ENCODE assay signal across 1 cellular context in the genomic region with DNA sequence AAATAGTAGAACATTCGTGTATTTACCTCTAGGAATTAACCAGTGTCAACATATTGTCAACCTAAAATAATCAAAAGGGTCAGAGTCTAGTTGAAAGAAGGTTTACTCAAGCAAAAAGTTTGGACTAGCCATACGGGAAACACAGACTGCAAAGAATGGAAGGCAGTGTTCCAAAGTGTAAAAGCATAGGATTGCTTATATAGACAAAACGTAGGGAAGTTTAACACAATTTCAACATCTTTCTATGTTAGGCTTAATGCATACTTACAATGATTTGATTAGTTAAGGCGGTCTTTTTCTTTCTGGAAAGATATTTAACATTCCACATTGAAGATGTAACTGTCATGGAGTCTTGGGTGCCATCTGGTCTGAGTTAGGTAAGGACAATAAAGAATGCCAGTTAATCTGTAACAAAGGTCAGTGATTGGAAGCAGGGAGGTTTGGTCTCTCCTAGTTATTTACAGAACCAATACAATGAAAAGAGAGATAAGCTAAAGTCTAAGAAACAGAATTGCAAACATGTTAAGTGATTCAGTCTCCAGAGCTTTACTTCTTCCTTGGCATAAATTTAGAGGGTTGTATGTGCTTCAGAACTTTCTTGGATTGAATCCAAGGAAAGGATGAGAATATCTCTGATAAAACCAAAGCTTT.
TF ChIP-seq lines count a peak whose summit lies in the region.
"Not testable (repeated sequence)": the region's sequence is repeated elsewhere in the genome, so short reads cannot be mapped to it uniquely, and the experiment has no call there.

No MANE protein-coding gene starts in this region.

TF ChIP-seq in HepG2, 621 proteins besides CTCF, POLR2A, EP300 and RAD21 (continued from another document and continues in another):
- TF ChIP-seq MXD4 (CRISPR knock-in tag; IDR thresholded peaks at IDR 0.05) (peak; percentile 50; the same call in 1 of the 2 replicates), HNF4A (CRISPR knock-in tag; IDR thresholded peaks at IDR 0.05) (peak; percentile 81), ZMYM4 (CRISPR knock-in tag; IDR thresholded peaks at IDR 0.05) (peak; percentile 47), POGZ (CRISPR knock-in tag; IDR thresholded peaks at IDR 0.05) (peak; percentile 55; the same call in 1 of the 2 replicates), NFKBIZ (CRISPR knock-in tag; IDR thresholded peaks at IDR 0.05) (peak; percentile 84), HDAC1 (CRISPR knock-in tag; IDR thresholded peaks at IDR 0.05) (peak; percentile 8; the same call in 1 of the 2 replicates), RCOR2 (CRISPR knock-in tag; IDR thresholded peaks at IDR 0.05) (peak; percentile 61; the same call in 1 of the 2 replicates), CHD4 (IDR thresholded peaks at IDR 0.05; ENCODE audit: borderline replicate concordance, low read length) (peak; percentile 38; the same call in 1 of the 2 replicates), FOXK1 (CRISPR knock-in tag; IDR thresholded peaks at IDR 0.05; ENCODE audit: borderline replicate concordance, low read depth) (0 out of 2 replicates have a peak, but pooled peaks have one; percentile 19), TARDBP (CRISPR knock-in tag; IDR thresholded peaks at IDR 0.05) (peak; percentile 71; the same call in 1 of the 2 replicates), ZSCAN9 (CRISPR knock-in tag; IDR thresholded peaks at IDR 0.05; ENCODE audit: borderline replicate concordance) (0 out of 2 replicates have a peak, but pooled peaks have one; percentile 28), NR2F1 (CRISPR knock-in tag; IDR thresholded peaks at IDR 0.05) (peak; percentile 60 to 80; a peak in 2 of 4 replicates), MIXL1 (CRISPR knock-in tag; IDR thresholded peaks at IDR 0.05) (peak; percentile 84), HOXA3 (CRISPR knock-in tag; IDR thresholded peaks at IDR 0.05) (peak; percentile 15; the same call in 1 of the 2 replicates), KDM6A (CRISPR knock-in tag; IDR thresholded peaks at IDR 0.05; ENCODE audit: low read depth) (peak; percentile 96), IRF2 (CRISPR knock-in tag; IDR thresholded peaks at IDR 0.05) (peak; percentile 73; the same call in 1 of the 2 replicates), ZNF335 (CRISPR knock-in tag; IDR thresholded peaks at IDR 0.05) (0 out of 2 replicates have a peak, but pooled peaks have one; percentile 53), YEATS4 (CRISPR knock-in tag; IDR thresholded peaks at IDR 0.05; ENCODE audit: borderline replicate concordance) (peak; percentile 54; the same call in 1 of the 2 replicates), ZNF12 (CRISPR knock-in tag; IDR thresholded peaks at IDR 0.05) (0 out of 2 replicates have a peak, but pooled peaks have one; percentile 15), SP5 (CRISPR knock-in tag; IDR thresholded peaks at IDR 0.05; ENCODE audit: borderline replicate concordance, low read depth) (peak; percentile 34; the same call in 1 of the 2 replicates), BCL6 (CRISPR knock-in tag; IDR thresholded peaks at IDR 0.05) (peak; percentile 96), FOXK2 (IDR thresholded peaks at IDR 0.05) (peak; percentile 69), FOXP1 (IDR thresholded peaks at IDR 0.05) (peak; percentile 92), FOXP1 (CRISPR knock-in tag; IDR thresholded peaks at IDR 0.05) (peak; percentile 90), SOX13 (IDR thresholded peaks at IDR 0.05) (peak; percentile 72; the same call in 1 of the 2 replicates), SOX13 (CRISPR knock-in tag; conservative IDR thresholded peaks at IDR 0.05 in 1 of 2, IDR thresholded peaks at IDR 0.05 in 1 of 2) (peak in 1 of 2 experiments; percentile 93; a peak in 2 of 4 replicates), NR2F6 (IDR thresholded peaks at IDR 0.05) (peak; percentile 83), NR2F6 (CRISPR knock-in tag; IDR thresholded peaks at IDR 0.05) (peak; percentile 77), HDAC2 (CRISPR knock-in tag; IDR thresholded peaks at IDR 0.05) (peak; percentile 64), HNRNPUL1 (IDR thresholded peaks at IDR 0.05; ENCODE audit: low read depth, low read length) (peak; percentile 76; the same call in 1 of the 2 replicates), PHF5A (CRISPR knock-in tag; IDR thresholded peaks at IDR 0.05; ENCODE audit: low read depth, unreplicated experiment) (peak; percentile 88), MAFF (IDR thresholded peaks at IDR 0.05; ENCODE audit: low read depth, low read length) (peak; percentile 42; the same call in 1 of the 2 replicates), EHMT2 (IDR thresholded peaks at IDR 0.05; ENCODE audit: borderline replicate concordance, low read depth, low read length) (peak; percentile 94; the same call in 1 of the 2 replicates), GFI1 (CRISPR knock-in tag; IDR thresholded peaks at IDR 0.05; ENCODE audit: borderline replicate concordance) (peak; percentile 75), ISL2 (CRISPR knock-in tag; IDR thresholded peaks at IDR 0.05) (peak; percentile 74), FOXO1 (CRISPR knock-in tag; IDR thresholded peaks at IDR 0.05) (peak; percentile 66), ATF7 (IDR thresholded peaks at IDR 0.05) (0 out of 2 replicates have a peak, but pooled peaks have one; percentile 55), NCOA2 (CRISPR knock-in tag; IDR thresholded peaks at IDR 0.05) (peak; percentile 88), SOX5 (CRISPR knock-in tag; IDR thresholded peaks at IDR 0.05; ENCODE audit: borderline replicate concordance) (peak; percentile 91), DPF2 (CRISPR knock-in tag; IDR thresholded peaks at IDR 0.05; ENCODE audit: borderline replicate concordance, low read depth) (peak; percentile 78), PPARG (CRISPR knock-in tag; conservative IDR thresholded peaks at IDR 0.05) (peak; percentile 91), HMG20B (CRISPR knock-in tag; conservative IDR thresholded peaks at IDR 0.05) (peak; percentile 77; the same call in 1 of the 2 replicates), ZNF761 (CRISPR knock-in tag; conservative IDR thresholded peaks at IDR 0.05) (peak; percentile 31; the same call in 1 of the 2 replicates), ZNF792 (CRISPR knock-in tag; IDR thresholded peaks at IDR 0.05) (peak; percentile 74)
- TF ChIP-seq, protein P1, sequence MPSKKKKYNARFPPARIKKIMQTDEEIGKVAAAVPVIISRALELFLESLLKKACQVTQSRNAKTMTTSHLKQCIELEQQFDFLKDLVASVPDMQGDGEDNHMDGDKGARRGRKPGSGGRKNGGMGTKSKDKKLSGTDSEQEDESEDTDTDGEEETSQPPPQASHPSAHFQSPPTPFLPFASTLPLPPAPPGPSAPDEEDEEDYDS (CRISPR knock-in tag; IDR thresholded peaks at IDR 0.05): 0 out of 2 replicates have a peak, but pooled peaks have one; percentile 8
- TF ChIP-seq, protein P2, sequence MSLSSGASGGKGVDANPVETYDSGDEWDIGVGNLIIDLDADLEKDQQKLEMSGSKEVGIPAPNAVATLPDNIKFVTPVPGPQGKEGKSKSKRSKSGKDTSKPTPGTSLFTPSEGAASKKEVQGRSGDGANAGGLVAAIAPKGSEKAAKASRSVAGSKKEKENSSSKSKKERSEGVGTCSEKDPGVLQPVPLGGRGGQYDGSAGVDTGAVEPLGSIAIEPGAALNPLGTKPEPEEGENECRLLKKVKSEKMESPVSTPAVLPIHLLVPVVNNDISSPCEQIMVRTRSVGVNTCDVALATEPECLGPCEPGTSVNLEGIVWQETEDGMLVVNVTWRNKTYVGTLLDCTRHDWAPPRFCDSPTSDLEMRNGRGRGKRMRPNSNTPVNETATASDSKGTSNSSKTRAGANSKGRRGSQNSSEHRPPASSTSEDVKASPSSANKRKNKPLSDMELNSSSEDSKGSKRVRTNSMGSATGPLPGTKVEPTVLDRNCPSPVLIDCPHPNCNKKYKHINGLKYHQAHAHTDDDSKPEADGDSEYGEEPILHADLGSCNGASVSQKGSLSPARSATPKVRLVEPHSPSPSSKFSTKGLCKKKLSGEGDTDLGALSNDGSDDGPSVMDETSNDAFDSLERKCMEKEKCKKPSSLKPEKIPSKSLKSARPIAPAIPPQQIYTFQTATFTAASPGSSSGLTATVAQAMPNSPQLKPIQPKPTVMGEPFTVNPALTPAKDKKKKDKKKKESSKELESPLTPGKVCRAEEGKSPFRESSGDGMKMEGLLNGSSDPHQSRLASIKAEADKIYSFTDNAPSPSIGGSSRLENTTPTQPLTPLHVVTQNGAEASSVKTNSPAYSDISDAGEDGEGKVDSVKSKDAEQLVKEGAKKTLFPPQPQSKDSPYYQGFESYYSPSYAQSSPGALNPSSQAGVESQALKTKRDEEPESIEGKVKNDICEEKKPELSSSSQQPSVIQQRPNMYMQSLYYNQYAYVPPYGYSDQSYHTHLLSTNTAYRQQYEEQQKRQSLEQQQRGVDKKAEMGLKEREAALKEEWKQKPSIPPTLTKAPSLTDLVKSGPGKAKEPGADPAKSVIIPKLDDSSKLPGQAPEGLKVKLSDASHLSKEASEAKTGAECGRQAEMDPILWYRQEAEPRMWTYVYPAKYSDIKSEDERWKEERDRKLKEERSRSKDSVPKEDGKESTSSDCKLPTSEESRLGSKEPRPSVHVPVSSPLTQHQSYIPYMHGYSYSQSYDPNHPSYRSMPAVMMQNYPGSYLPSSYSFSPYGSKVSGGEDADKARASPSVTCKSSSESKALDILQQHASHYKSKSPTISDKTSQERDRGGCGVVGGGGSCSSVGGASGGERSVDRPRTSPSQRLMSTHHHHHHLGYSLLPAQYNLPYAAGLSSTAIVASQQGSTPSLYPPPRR (CRISPR knock-in tag; IDR thresholded peaks at IDR 0.05; ENCODE audit: borderline replicate concordance): peak; percentile 75; the same call in 1 of the 2 replicates
- TF ChIP-seq, protein P3, sequence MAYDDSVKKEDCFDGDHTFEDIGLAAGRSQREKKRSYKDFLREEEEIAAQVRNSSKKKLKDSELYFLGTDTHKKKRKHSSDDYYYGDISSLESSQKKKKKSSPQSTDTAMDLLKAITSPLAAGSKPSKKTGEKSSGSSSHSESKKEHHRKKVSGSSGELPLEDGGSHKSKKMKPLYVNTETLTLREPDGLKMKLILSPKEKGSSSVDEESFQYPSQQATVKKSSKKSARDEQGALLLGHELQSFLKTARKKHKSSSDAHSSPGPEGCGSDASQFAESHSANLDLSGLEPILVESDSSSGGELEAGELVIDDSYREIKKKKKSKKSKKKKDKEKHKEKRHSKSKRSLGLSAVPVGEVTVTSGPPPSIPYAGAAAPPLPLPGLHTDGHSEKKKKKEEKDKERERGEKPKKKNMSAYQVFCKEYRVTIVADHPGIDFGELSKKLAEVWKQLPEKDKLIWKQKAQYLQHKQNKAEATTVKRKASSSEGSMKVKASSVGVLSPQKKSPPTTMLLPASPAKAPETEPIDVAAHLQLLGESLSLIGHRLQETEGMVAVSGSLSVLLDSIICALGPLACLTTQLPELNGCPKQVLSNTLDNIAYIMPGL (CRISPR knock-in tag; IDR thresholded peaks at IDR 0.05; ENCODE audit: borderline replicate concordance in 1 of 2, low read depth in 1 of 2): peak in 1 of 2 experiments; percentile 23; a peak in 2 of 4 replicates
- TF ChIP-seq, protein P4, sequence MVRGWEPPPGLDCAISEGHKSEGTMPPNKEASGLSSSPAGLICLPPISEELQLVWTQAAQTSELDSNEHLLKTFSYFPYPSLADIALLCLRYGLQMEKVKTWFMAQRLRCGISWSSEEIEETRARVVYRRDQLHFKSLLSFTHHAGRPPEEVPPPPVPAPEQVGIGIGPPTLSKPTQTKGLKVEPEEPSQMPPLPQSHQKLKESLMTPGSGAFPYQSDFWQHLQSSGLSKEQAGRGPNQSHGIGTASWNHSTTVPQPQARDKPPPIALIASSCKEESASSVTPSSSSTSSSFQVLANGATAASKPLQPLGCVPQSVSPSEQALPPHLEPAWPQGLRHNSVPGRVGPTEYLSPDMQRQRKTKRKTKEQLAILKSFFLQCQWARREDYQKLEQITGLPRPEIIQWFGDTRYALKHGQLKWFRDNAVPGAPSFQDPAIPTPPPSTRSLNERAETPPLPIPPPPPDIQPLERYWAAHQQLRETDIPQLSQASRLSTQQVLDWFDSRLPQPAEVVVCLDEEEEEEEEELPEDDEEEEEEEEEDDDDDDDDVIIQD (CRISPR knock-in tag; IDR thresholded peaks at IDR 0.05; ENCODE audit: low read depth): peak; percentile 69; the same call in 1 of the 2 replicates
- TF ChIP-seq ATF7 (CRISPR knock-in tag; IDR thresholded peaks at IDR 0.05): not testable (repeated sequence)
- TF ChIP-seq, protein P5, sequence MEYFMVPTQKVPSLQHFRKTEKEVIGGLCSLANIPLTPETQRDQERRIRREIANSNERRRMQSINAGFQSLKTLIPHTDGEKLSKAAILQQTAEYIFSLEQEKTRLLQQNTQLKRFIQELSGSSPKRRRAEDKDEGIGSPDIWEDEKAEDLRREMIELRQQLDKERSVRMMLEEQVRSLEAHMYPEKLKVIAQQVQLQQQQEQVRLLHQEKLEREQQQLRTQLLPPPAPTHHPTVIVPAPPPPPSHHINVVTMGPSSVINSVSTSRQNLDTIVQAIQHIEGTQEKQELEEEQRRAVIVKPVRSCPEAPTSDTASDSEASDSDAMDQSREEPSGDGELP (IDR thresholded peaks at IDR 0.05; ENCODE audit: borderline replicate concordance, low read depth): peak; percentile 48; the same call in 1 of the 2 replicates
- TF ChIP-seq, protein P6, sequence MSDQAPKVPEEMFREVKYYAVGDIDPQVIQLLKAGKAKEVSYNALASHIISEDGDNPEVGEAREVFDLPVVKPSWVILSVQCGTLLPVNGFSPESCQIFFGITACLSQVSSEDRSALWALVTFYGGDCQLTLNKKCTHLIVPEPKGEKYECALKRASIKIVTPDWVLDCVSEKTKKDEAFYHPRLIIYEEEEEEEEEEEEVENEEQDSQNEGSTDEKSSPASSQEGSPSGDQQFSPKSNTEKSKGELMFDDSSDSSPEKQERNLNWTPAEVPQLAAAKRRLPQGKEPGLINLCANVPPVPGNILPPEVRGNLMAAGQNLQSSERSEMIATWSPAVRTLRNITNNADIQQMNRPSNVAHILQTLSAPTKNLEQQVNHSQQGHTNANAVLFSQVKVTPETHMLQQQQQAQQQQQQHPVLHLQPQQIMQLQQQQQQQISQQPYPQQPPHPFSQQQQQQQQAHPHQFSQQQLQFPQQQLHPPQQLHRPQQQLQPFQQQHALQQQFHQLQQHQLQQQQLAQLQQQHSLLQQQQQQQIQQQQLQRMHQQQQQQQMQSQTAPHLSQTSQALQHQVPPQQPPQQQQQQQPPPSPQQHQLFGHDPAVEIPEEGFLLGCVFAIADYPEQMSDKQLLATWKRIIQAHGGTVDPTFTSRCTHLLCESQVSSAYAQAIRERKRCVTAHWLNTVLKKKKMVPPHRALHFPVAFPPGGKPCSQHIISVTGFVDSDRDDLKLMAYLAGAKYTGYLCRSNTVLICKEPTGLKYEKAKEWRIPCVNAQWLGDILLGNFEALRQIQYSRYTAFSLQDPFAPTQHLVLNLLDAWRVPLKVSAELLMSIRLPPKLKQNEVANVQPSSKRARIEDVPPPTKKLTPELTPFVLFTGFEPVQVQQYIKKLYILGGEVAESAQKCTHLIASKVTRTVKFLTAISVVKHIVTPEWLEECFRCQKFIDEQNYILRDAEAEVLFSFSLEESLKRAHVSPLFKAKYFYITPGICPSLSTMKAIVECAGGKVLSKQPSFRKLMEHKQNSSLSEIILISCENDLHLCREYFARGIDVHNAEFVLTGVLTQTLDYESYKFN (CRISPR knock-in tag; conservative IDR thresholded peaks at IDR 0.05): peak; percentile 96
